Comparison of ENCODE assay signal across 1 cellular context in genomic region chr7:5633161-5634106, GRCh38.
TF ChIP-seq lines count a peak whose summit lies in the region.

No MANE protein-coding gene starts in this region.

TF ChIP-seq in H1, 55 proteins besides CTCF, POLR2A, EP300 and RAD21:
- TF ChIP-seq KDM5A (IDR thresholded peaks at IDR 0.05; ENCODE audit: low read length) = no peak
- TF ChIP-seq, protein P1, sequence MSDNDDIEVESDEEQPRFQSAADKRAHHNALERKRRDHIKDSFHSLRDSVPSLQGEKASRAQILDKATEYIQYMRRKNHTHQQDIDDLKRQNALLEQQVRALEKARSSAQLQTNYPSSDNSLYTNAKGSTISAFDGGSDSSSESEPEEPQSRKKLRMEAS (IDR thresholded peaks at IDR 0.05) = peak; percentile 33; the same call in 1 of the 2 replicates
